Comparison of ENCODE assay signal across 8 cellular contexts in genomic region chr11:122697636-122698167, GRCh38.
DNase-seq lines count a peak whose midpoint lies in the region; ATAC-seq and TF ChIP-seq lines count a peak whose summit lies in the region.
"Had no signal": no experiment of that assay in that cellular context is flagged by ENCODE, and none has a peak within 500 bp of the region (broad histone marks: within the 10 kb centered on the region; RNA-seq: fewer than 3 reads in every experiment).

No MANE protein-coding gene starts in this region.

- peaks cover 0 to 1% of the 10 kb centered on the region in 2 donors for H3K27me3 Mint-ChIP-seq in stimulated activated naive B cell treated with anti-CD40 and anti-IgM and Interleukin-4, amounts not matched to agents 10 μg/mL and 1 μg/mL and 100 μg/mL, for 72 hours

- no peak overlapping the region for H3K4me3 ChIP-seq in astrocyte of the spinal cord (ENCODE audit: low read depth, low read length)

- H3K4me3 Mint-ChIP-seq in stimulated activated naive B cell treated with anti-CD40 and anti-IgM and Interleukin-4, amounts not matched to agents 10 μg/mL and 1 μg/mL and 100 μg/mL, for 72 hours, result peak overlapping the region; percentile 73
- H3K4me3 Mint-ChIP-seq: neural crest cell had no signal

- H3K9me3 Mint-ChIP-seq in stimulated activated naive B cell treated with anti-CD40 and anti-IgM and Interleukin-4, amounts not matched to agents 10 μg/mL and 1 μg/mL and 100 μg/mL, for 72 hours, result no peaks in the 10 kb centered on the region
- H3K9me3 Mint-ChIP-seq: neural crest cell had no signal

- DNase-seq in NOMO-1 treated with DMSO at 0.1 percent for 48 hours (lab: John Stamatoyannopoulos, UW; ENCODE audit: unreplicated experiment), result peak; percentile 100
- DNase-seq in astrocyte of the spinal cord (ENCODE audit: low read depth, low spot score), result peak; percentile 67
- peak; percentile 49 for DNase-seq in stimulated activated naive B cell treated with anti-CD40 and anti-IgM and Interleukin-4, amounts not matched to agents 10 μg/mL and 1 μg/mL and 100 μg/mL, for 72 hours
- no peak for DNase-seq in NCI-H2029 treated with DMSO at 0.1 percent for 48 hours (lab: John Stamatoyannopoulos, UW)

- in situ Hi-C loops in astrocyte of the spinal cord (cut with HindIII; ENCODE audit: low sequenced_read_pairs), result no loop called here

- peaks cover 24 to 28% of the 10 kb centered on the region in 2 donors for H3K36me3 Mint-ChIP-seq in stimulated activated naive B cell treated with anti-CD40 and anti-IgM and Interleukin-4, amounts not matched to agents 10 μg/mL and 1 μg/mL and 100 μg/mL, for 72 hours

- peak; percentile 89 for ATAC-seq in GM18868 (IDR thresholded peaks at IDR 0.05; ENCODE audit: unreplicated experiment)
- peak; percentile 38 for ATAC-seq in HG02763 (IDR thresholded peaks at IDR 0.05; ENCODE audit: unreplicated experiment)
- peak; percentile 93 to 94 for ATAC-seq in stimulated activated naive B cell treated with anti-CD40 and anti-IgM and Interleukin-4, amounts not matched to agents 10 μg/mL and 1 μg/mL and 100 μg/mL, for 72 hours (replicated peaks)
- ATAC-seq in GM19324 (IDR thresholded peaks at IDR 0.05; ENCODE audit: low FRiP score, unreplicated experiment), result no peak

- H3K4me1 Mint-ChIP-seq in stimulated activated naive B cell treated with anti-CD40 and anti-IgM and Interleukin-4, amounts not matched to agents 10 μg/mL and 1 μg/mL and 100 μg/mL, for 72 hours, result peaks cover 53 to 95% of the 10 kb centered on the region in 2 donors

- TF ChIP-seq CTCF in astrocyte of the spinal cord (IDR thresholded peaks at IDR 0.05; ENCODE audit: low read depth, low read length), result no peak

- H3K27ac Mint-ChIP-seq in stimulated activated naive B cell treated with anti-CD40 and anti-IgM and Interleukin-4, amounts not matched to agents 10 μg/mL and 1 μg/mL and 100 μg/mL, for 72 hours, result peak overlapping the region; percentile 70
